24 cellular contexts compared by ENCODE assay signal in the genomic region with DNA sequence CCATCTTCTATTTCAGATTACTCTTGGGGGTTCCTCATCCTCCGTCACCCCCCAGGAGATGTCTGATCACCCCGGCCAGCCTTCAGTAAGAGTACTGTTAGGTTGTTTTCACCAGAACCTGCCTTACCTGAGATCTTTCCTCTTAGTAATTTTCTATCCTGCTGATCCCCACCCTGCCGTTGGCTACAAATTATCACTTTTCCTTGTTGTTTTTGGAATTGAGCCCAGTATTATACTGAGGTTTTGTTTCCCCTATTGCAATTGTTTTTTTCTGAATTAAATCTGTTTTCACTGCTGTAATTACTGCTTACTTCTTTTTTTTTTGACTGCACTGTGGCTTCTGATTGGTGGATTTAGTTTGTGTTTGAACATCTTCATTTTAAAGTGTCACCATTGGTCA. TPM values are rescaled to one million over a fixed set of nuclear protein-coding genes. Genes with fewer than 3 reads are reported as not detected.
A peak's percentile ranks its signal among the peaks of the same experiment; 100 is the strongest.
DNase-seq lines count a peak whose midpoint lies in the region; ATAC-seq, FAIRE-seq and TF ChIP-seq lines count a peak whose summit lies in the region.
"Had no signal": no experiment of that assay in that cellular context is flagged by ENCODE, and none has a peak within 500 bp of the region (broad histone marks: within the 10 kb centered on the region; RNA-seq: fewer than 3 reads in every experiment).

No MANE protein-coding gene starts in this region.

- H3K27me3 ChIP-seq in H9 (ENCODE audit: insufficient read depth, low read length) (no peaks in the 10 kb centered on the region), mesendoderm (ENCODE audit: insufficient read depth, low read length, poor library complexity) (no peaks in the 10 kb centered on the region), small intestine (ENCODE audit: control insufficient read depth in 2 of 2, insufficient read depth in 2 of 2, low read length in 2 of 2) (no peaks in the 10 kb centered on the region), thyroid gland (no peaks in the 10 kb centered on the region)

- TF ChIP-seq CTCF in H9 (conservative IDR thresholded peaks at IDR 0.05) (no peak), thyroid gland (IDR thresholded peaks at IDR 0.05) (no peak)

- H2BK5ac ChIP-seq in H9 (ENCODE audit: insufficient read length, low read length) (no peak overlapping the region), mesendoderm (ENCODE audit: low read length) (peak overlapping the region; percentile 7)

- H3K23ac ChIP-seq in H9 (ENCODE audit: insufficient read length, low read depth, low read length): no peak overlapping the region
- no peak overlapping the region for H3K23ac ChIP-seq in mesendoderm (ENCODE audit: low read length)

- H3K56ac ChIP-seq in H9 (ENCODE audit: insufficient read length, low read depth, low read length): no peak overlapping the region
- H3K56ac ChIP-seq in mesendoderm (ENCODE audit: low read length): no peak overlapping the region

- H3K4ac ChIP-seq in H9 (ENCODE audit: low read depth, low read length) (no peak overlapping the region), mesendoderm (ENCODE audit: low read depth, low read length) (no peak overlapping the region)

- H3K27ac Mint-ChIP-seq in H9: peak overlapping the region in 2 of 3 experiments; percentile 40 to 86; a peak in 3 of 7 replicates
- H3K27ac Mint-ChIP-seq in activated naive CD4-positive, alpha-beta T cell treated with anti-CD3 and anti-CD28 coated beads, Interleukin-2, amount 50 U/mL, for 72 hours: no peak overlapping the region
- H3K27ac Mint-ChIP-seq: CD4-positive, CD25-positive, alpha-beta regulatory T cell; CD8-positive, alpha-beta memory T cell; HFFc6 had no signal

- no peak overlapping the region for H4K91ac ChIP-seq in H9 (ENCODE audit: insufficient read length, low read depth, low read length)

- no peak overlapping the region for H2AFZ ChIP-seq in H9 (ENCODE audit: low read length)

- no peaks in the 10 kb centered on the region for H3K36me3 ChIP-seq in mesendoderm (ENCODE audit: control insufficient read depth, insufficient read depth, low read length)
- H3K36me3 ChIP-seq in small intestine (ENCODE audit: control insufficient read depth in 2 of 2, insufficient read depth in 2 of 2, low read length in 2 of 2): no peaks in the 10 kb centered on the region
- H3K36me3 ChIP-seq in thyroid gland: no peaks in the 10 kb centered on the region
- H3K36me3 ChIP-seq: BE2C had no signal

- H3K79me1 ChIP-seq in H9 (ENCODE audit: insufficient read depth, low read depth, low read length, poor library complexity, severe bottlenecking): no peaks in the 10 kb centered on the region
- no peaks in the 10 kb centered on the region for H3K79me1 ChIP-seq in mesendoderm (ENCODE audit: low read length)

- H3K27ac ChIP-seq in H9 (ENCODE audit: insufficient read length, low read depth, low read length) (no peak overlapping the region), mesendoderm (ENCODE audit: low read depth, low read length) (no peak overlapping the region), small intestine (ENCODE audit: low read depth in 1 of 2, low read length in 1 of 2) (no peak overlapping the region), thyroid gland (no peak overlapping the region)
- H3K27ac ChIP-seq: HL-60 had no signal

- H3K4me2 ChIP-seq in H9 (ENCODE audit: insufficient read depth, insufficient read length, low read length): no peak overlapping the region
- no peak overlapping the region for H3K4me2 ChIP-seq in mesendoderm (ENCODE audit: low read length)

- no peak overlapping the region for H4K8ac ChIP-seq in H9 (replicated peaks; ENCODE audit: insufficient read length, low read depth, low read length)
- H4K8ac ChIP-seq in mesendoderm (ENCODE audit: low read depth, low read length): no peak overlapping the region

- no peak overlapping the region for H2BK12ac ChIP-seq in H9 (ENCODE audit: insufficient read length, low read depth, low read length)

- no peak overlapping the region for H2AK5ac ChIP-seq in H9 (ENCODE audit: insufficient read length, low read length)
- no peak overlapping the region for H2AK5ac ChIP-seq in mesendoderm (ENCODE audit: low read length)

- H2BK120ac ChIP-seq in H9 (ENCODE audit: low read depth, low read length, poor library complexity, severe bottlenecking) (no peak overlapping the region), mesendoderm (ENCODE audit: low read depth, low read length) (peak overlapping the region; percentile 54)

- H3K14ac ChIP-seq in H9 (ENCODE audit: insufficient read depth, low read length): no peak overlapping the region

- H3K4me1 ChIP-seq in H9 (ENCODE audit: insufficient read depth, low read length) (peaks cover 2% of the 10 kb centered on the region; the same call in 1 of the 2 replicates), mesendoderm (ENCODE audit: control insufficient read depth, low read depth, low read length) (peaks cover 2% of the 10 kb centered on the region), small intestine (ENCODE audit: control insufficient read depth in 2 of 2, insufficient read depth in 1 of 2, low read depth in 1 of 2, low read length in 1 of 2) (no peaks in the 10 kb centered on the region), thyroid gland (no peaks in the 10 kb centered on the region)
- H3K4me1 ChIP-seq: BE2C, Caco-2 had no signal

- H3K9ac ChIP-seq in H9 (ENCODE audit: extremely low read depth, insufficient read length, low read length) (no peak overlapping the region), mesendoderm (ENCODE audit: low read length) (no peak overlapping the region)

- no peak overlapping the region for H2BK15ac ChIP-seq in H9 (ENCODE audit: low read depth, low read length)
- H2BK15ac ChIP-seq in mesendoderm (replicated peaks; ENCODE audit: low read depth): peak overlapping the region; percentile 88

- H4K5ac ChIP-seq in H9 (ENCODE audit: insufficient read length, low read depth, low read length) (no peak overlapping the region), mesendoderm (ENCODE audit: low read length) (no peak overlapping the region)

- peaks cover 26 to 40% of the 10 kb centered on the region in 2 experiments for H3K4me1 Mint-ChIP-seq in H9
- H3K4me1 Mint-ChIP-seq: CD4-positive, CD25-positive, alpha-beta regulatory T cell; CD8-positive, alpha-beta memory T cell had no signal

- H3K79me2 ChIP-seq in H9 (ENCODE audit: insufficient read depth, low read length) (no peaks in the 10 kb centered on the region), mesendoderm (ENCODE audit: control insufficient read depth, insufficient read depth, low read length) (no peaks in the 10 kb centered on the region)

- DNase-seq in H9 (no peak), NCI-H69 (lab: John Stamatoyannopoulos, UW) (peak; percentile 67), mesendoderm (no peak), small intestine (peak; percentile 26), hypothalamus (lab: John Stamatoyannopoulos, UW) (no peak), thyroid gland (no peak)
- no peak for DNase-seq in activated naive CD4-positive, alpha-beta T cell treated with anti-CD3 and anti-CD28 coated beads, Interleukin-2, amount 50 U/mL, for 72 hours (ENCODE audit: low spot score in 2 of 2)
- DNase-seq: ACHN; BE2C; C1 segment of cervical spinal cord; Caco-2; CD4-positive, CD25-positive, alpha-beta regulatory T cell; CD8-positive, alpha-beta memory T cell; HCEC 1CT; HFFc6; IMR-90 had no signal

- H3K23me2 ChIP-seq in H9 (ENCODE audit: insufficient read length, low read depth, low read length, poor library complexity, severe bottlenecking): no peaks in the 10 kb centered on the region

- H3K4me3 Mint-ChIP-seq in H9: no peak overlapping the region
- H3K4me3 Mint-ChIP-seq: CD4-positive, CD25-positive, alpha-beta regulatory T cell; CD8-positive, alpha-beta memory T cell; HFFc6 had no signal

- no peak overlapping the region for H3K4me3 ChIP-seq in mesendoderm (ENCODE audit: low read length)
- no peak overlapping the region for H3K4me3 ChIP-seq in small intestine (ENCODE audit: low read depth in 1 of 2, low read length in 2 of 2)
- no peak overlapping the region for H3K4me3 ChIP-seq in thyroid gland (replicated peaks in 1 of 3)

- H3K9me3 ChIP-seq in H9 (ENCODE audit: control insufficient read depth, low read depth, low read length): no peaks in the 10 kb centered on the region
- H3K9me3 ChIP-seq in small intestine (ENCODE audit: control insufficient read depth, low read depth): no peaks in the 10 kb centered on the region
- no peaks in the 10 kb centered on the region for H3K9me3 ChIP-seq in thyroid gland
- H3K9me3 ChIP-seq: BE2C had no signal

- TF ChIP-seq POLR2A in thyroid gland (IDR thresholded peaks at IDR 0.05): no peak

- peaks cover 7 to 15% of the 10 kb centered on the region in 2 experiments for H3K9me3 Mint-ChIP-seq in H9
- H3K9me3 Mint-ChIP-seq in activated naive CD4-positive, alpha-beta T cell treated with anti-CD3 and anti-CD28 coated beads, Interleukin-2, amount 50 U/mL, for 72 hours: peaks cover 0 to 5% of the 10 kb centered on the region in 2 donors

- no peak overlapping the region for H3K18ac ChIP-seq in H9 (ENCODE audit: insufficient read length, low read depth, low read length)
- peak overlapping the region; percentile 75 for H3K18ac ChIP-seq in mesendoderm (ENCODE audit: low read length)

- WGBS in H9 (ENCODE audit: extremely low coverage, insufficient read length, low lambda C conversion rate): no CpG with 5 or more reads among the region's 3 CpGs
- no CpG with 5 or more reads among the region's 3 CpGs for WGBS in mesendoderm (ENCODE audit: extremely low coverage, insufficient coverage, low lambda C conversion rate)
- 8 to 46% (median 18%) methylated on average over 3 of the region's 3 CpGs for WGBS in small intestine, 3 donors
- 64 to 65% methylated on average over 3 of the region's 3 CpGs for WGBS in thyroid gland, 2 donors

- H3T11ph ChIP-seq in H9 (ENCODE audit: low read length): no peak overlapping the region

- H3K36me3 Mint-ChIP-seq in H9 (ENCODE audit: insufficient read depth in 1 of 3, low read depth in 3 of 3): peaks cover 8 to 9% (median 9%) of the 10 kb centered on the region in 3 experiments; a peak in 6 of 7 replicates
- H3K36me3 Mint-ChIP-seq in activated naive CD4-positive, alpha-beta T cell treated with anti-CD3 and anti-CD28 coated beads, Interleukin-2, amount 50 U/mL, for 72 hours: no peaks in the 10 kb centered on the region
- H3K36me3 Mint-ChIP-seq: CD4-positive, CD25-positive, alpha-beta regulatory T cell; CD8-positive, alpha-beta memory T cell had no signal

- H3K27me3 Mint-ChIP-seq in H9 (ENCODE audit: low read depth): no peaks in the 10 kb centered on the region

- H2BK20ac ChIP-seq in H9 (ENCODE audit: low read depth, low read length, poor library complexity, severe bottlenecking): no peak overlapping the region

- FAIRE-seq in small intestine (lab: Jason Lieb, UNC): no peak
- FAIRE-seq: A204.1, D721Med, G401.6, GM12891, GM19239, HTR-8/SVneo had no signal

- ATAC-seq in activated naive CD4-positive, alpha-beta T cell treated with anti-CD3 and anti-CD28 coated beads, Interleukin-2, amount 50 U/mL, for 72 hours: no peak

- no peaks in the 10 kb centered on the region for H4K20me1 ChIP-seq in H9 (ENCODE audit: control insufficient read depth, insufficient read depth, insufficient read length)

- intact Hi-C loops in thyroid gland (cut with DNase I): no loop called here

RNA-seq across cellular contexts. Expression of a gene that starts 14.7 kb away (rescaled TPM):
- total RNA-seq in H9 (2021): not detected in 2 replicates
- 0.10 TPM for polyA plus RNA-seq in mesendoderm (2013, experiment 1 of 2)
- 0.10 TPM for polyA plus RNA-seq in mesendoderm (2013, experiment 2 of 2)
- polyA plus RNA-seq in small intestine: under 1 TPM in 2 of 3 donors, not detected in 1; 0.04 to 0.45 TPM
- not detected for total RNA-seq in activated naive CD4-positive, alpha-beta T cell treated with anti-CD3 and anti-CD28 coated beads, Interleukin-2, amount 50 U/mL, for 72 hours
- not detected for total RNA-seq in thyroid gland
- total RNA-seq: Caco-2; CD4-positive, CD25-positive, alpha-beta regulatory T cell; CD8-positive, alpha-beta memory T cell; H4; HFFc6; IMR-90 had no signal
- polyA plus RNA-seq: CD4-positive, CD25-positive, alpha-beta regulatory T cell; CD8-positive, alpha-beta memory T cell; IMR-90 had no signal

Comparison
In these comparisons a context has a peak if more than half of its experiments do, and no peak if none do; other contexts are left out.
1. DNase-seq: peak in NCI-H69 (single experiment) and small intestine (single experiment); none in H9 (single experiment), mesendoderm (single experiment), hypothalamus (0 of 51), activated naive CD4-positive, alpha-beta T cell treated with anti-CD3 and anti-CD28 coated beads, Interleukin-2, amount 50 U/mL, for 72 hours (0 of 2) and thyroid gland (0 of 2).
2. H3K27ac Mint-ChIP-seq: peak in H9 (2 of 3); none in activated naive CD4-positive, alpha-beta T cell treated with anti-CD3 and anti-CD28 coated beads, Interleukin-2, amount 50 U/mL, for 72 hours (0 of 2).